18 cellular contexts compared by ENCODE assay signal in the genomic region with DNA sequence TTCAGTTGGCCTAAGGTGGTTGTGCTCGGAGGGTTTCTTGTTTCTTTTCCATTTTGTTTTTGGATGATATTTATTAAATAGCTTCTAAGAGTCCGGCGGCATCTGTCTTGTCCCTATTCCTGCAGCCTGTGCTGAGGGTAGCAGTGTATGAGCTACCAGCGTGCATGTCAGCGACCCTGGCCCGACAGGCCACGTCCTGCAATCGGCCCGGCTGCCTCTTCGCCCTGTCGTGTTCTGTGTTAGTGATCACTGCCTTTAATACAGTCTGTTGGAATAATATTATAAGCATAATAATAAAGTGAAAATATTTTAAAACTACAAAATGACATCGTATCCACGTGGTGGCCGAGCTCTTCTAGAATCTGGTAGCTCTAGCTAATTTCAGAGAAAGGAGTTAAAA. TPM values are rescaled to one million over a fixed set of nuclear protein-coding genes. Genes with fewer than 3 reads are reported as not detected.
"Had no signal": no experiment of that assay in that cellular context is flagged by ENCODE, and none has a peak within 500 bp of the region (broad histone marks: within the 10 kb centered on the region; RNA-seq: fewer than 3 reads in every experiment).

No MANE protein-coding gene starts in this region.

- H3K9me3 Mint-ChIP-seq: activated naive CD4-positive, alpha-beta T cell treated with anti-CD3 and anti-CD28 coated beads for 36 hours; endodermal cell had no signal

- ATAC-seq: activated CD4-positive, alpha-beta T cell treated with anti-CD3 and anti-CD28 coated beads for 36 hours; activated CD8-positive, alpha-beta T cell treated with anti-CD3 and anti-CD28 coated beads, Interleukin-2, amount 10 ng/mL, durations not matched to agents 7 days and 5 days; left cardiac atrium; lower lobe of right lung; psoas muscle; stimulated activated naive CD8-positive, alpha-beta T cell treated with anti-CD3 and anti-CD28 coated beads, Interleukin-15, Interleukin-2, amounts not matched to agents 100 U/mL and 50 U/mL, for 24 hours had no signal

- H3K27me3 Mint-ChIP-seq: activated CD4-positive, alpha-beta T cell treated with anti-CD3 and anti-CD28 coated beads for 36 hours had no signal

- H3K9me3 ChIP-seq: lower lobe of right lung, psoas muscle, suprapubic skin, upper lobe of left lung had no signal

- H3K4me3 ChIP-seq: lower lobe of right lung, psoas muscle, suprapubic skin, upper lobe of left lung had no signal

- H3K27ac ChIP-seq: lower lobe of right lung, psoas muscle, suprapubic skin, upper lobe of left lung had no signal

- H3K27ac Mint-ChIP-seq: activated CD4-positive, alpha-beta T cell treated with anti-CD3 and anti-CD28 coated beads for 36 hours; activated CD8-positive, alpha-beta T cell treated with anti-CD3 and anti-CD28 coated beads, Interleukin-2, amount 10 ng/mL, durations not matched to agents 7 days and 5 days; activated naive CD4-positive, alpha-beta T cell treated with anti-CD3 and anti-CD28 coated beads for 36 hours; endodermal cell; naive B cell had no signal

- H3K4me1 ChIP-seq: lower lobe of right lung, psoas muscle had no signal

- H3K27me3 ChIP-seq: upper lobe of left lung had no signal

- DNase-seq: activated CD4-positive, alpha-beta T cell treated with anti-CD3 and anti-CD28 coated beads for 36 hours; activated CD8-positive, alpha-beta memory T cell treated with anti-CD3 and anti-CD28 coated beads, Interleukin-2, amount 50 U/mL, for 48 hours; activated CD8-positive, alpha-beta T cell treated with anti-CD3 and anti-CD28 coated beads, Interleukin-2, amount 10 ng/mL, durations not matched to agents 7 days and 5 days; activated naive CD4-positive, alpha-beta T cell treated with anti-CD3 and anti-CD28 coated beads for 36 hours; caudate nucleus; glutamatergic neuron; left cardiac atrium; lower lobe of right lung; naive B cell; occipital lobe; psoas muscle; stimulated activated CD4-positive, alpha-beta T cell treated with anti-CD3 and anti-CD28 coated beads, Interleukin-12 subunit alpha, Interleukin-12 subunit beta, amount 100 ng/mL, for 4 hours; stimulated activated CD4-positive, alpha-beta T cell treated with anti-CD3 and anti-CD28 coated beads, Interleukin-2, amount 100 ng/mL, for 48 hours; stimulated activated naive CD8-positive, alpha-beta T cell treated with anti-CD3 and anti-CD28 coated beads, Interleukin-15, Interleukin-2, amounts not matched to agents 100 U/mL and 50 U/mL, for 24 hours; T-helper 9 cell; upper lobe of left lung had no signal

- H3K4me3 Mint-ChIP-seq: activated CD4-positive, alpha-beta T cell treated with anti-CD3 and anti-CD28 coated beads for 36 hours; activated CD8-positive, alpha-beta T cell treated with anti-CD3 and anti-CD28 coated beads, Interleukin-2, amount 10 ng/mL, durations not matched to agents 7 days and 5 days; activated naive CD4-positive, alpha-beta T cell treated with anti-CD3 and anti-CD28 coated beads for 36 hours; endodermal cell had no signal

- H3K4me1 Mint-ChIP-seq: naive B cell had no signal

- H3K36me3 Mint-ChIP-seq: naive B cell had no signal

RNA-seq across cellular contexts. Expression of gene GATA3, which starts 20.4 kb away (rescaled TPM):
- total RNA-seq: occipital lobe had no signal
